8 cellular contexts compared by ENCODE assay signal in genomic region chr17:30378797-30379302, GRCh38. TPM values are rescaled to one million over a fixed set of nuclear protein-coding genes. Genes with fewer than 3 reads are reported as not detected.
DNase-seq lines count a peak whose midpoint lies in the region; ATAC-seq and TF ChIP-seq lines count a peak whose summit lies in the region.

Gene CPD, plus strand, starts transcription at chr17:30378927. Its CDS starts 54 bp downstream, at chr17:30378981.

- H3K9me3 Mint-ChIP-seq in activated B cell treated with CpG ODN at 0.5 μM for 24 hours, result no peaks in the 10 kb centered on the region
- H3K9me3 Mint-ChIP-seq in immature natural killer cell, result no peaks in the 10 kb centered on the region

- H3K36me3 Mint-ChIP-seq in activated B cell treated with CpG ODN at 0.5 μM for 24 hours (ENCODE audit: low read depth) (peaks cover 4% of the 10 kb centered on the region), immature natural killer cell (peaks cover 0 to 3% (median 0%) of the 10 kb centered on the region in 3 donors)

- DNase-seq in AG04450 (ENCODE audit: low read depth, low spot score), result peak; percentile 82
- peak; percentile 96 for DNase-seq in NCI-H345 (lab: John Stamatoyannopoulos, UW)
- DNase-seq in activated B cell treated with CpG ODN at 0.5 μM for 24 hours, result peak; percentile 97
- peak; percentile 95 to 97 for DNase-seq in cardiac fibroblast (ENCODE audit: low read depth in 2 of 2)
- peak; percentile 96 to 97 (median 96) for DNase-seq in immature natural killer cell
- peak; percentile 88 for DNase-seq in smooth muscle cell of the brain vasculature (ENCODE audit: low read depth, low spot score)

- H3K27ac Mint-ChIP-seq in activated B cell treated with CpG ODN at 0.5 μM for 24 hours (peak within 1 kb of the TSS; percentile 67), immature natural killer cell (peak within 1 kb of the TSS; percentile 94 to 100 (median 98))

- H3K4me1 Mint-ChIP-seq in activated B cell treated with CpG ODN at 0.5 μM for 24 hours (peaks cover 29% of the 10 kb centered on the region), immature natural killer cell (peaks cover 56 to 63% of the 10 kb centered on the region in 2 donors)

- no peaks in the 10 kb centered on the region for H3K9me3 ChIP-seq in AG04450 (ENCODE audit: control insufficient read depth, insufficient read depth, low read length)

- intact Hi-C loops in activated B cell treated with CpG ODN at 0.5 μM for 24 hours (cut with micrococcal nuclease), result loop anchor here (2.0 to 5.0 kb wide), 7 partner anchors 16 to 330 kb away; partner anchors contain the start of genes GOSR1 and NSRP1

- no peaks in the 10 kb centered on the region for H3K27me3 ChIP-seq in AG04450 (ENCODE audit: control insufficient read depth, insufficient read depth, low read length)

- H3K27me3 Mint-ChIP-seq in activated B cell treated with CpG ODN at 0.5 μM for 24 hours, result peaks cover 39% of the 10 kb centered on the region
- peaks cover 8 to 14% (median 14%) of the 10 kb centered on the region in 3 donors for H3K27me3 Mint-ChIP-seq in immature natural killer cell (ENCODE audit: low read depth in 3 of 3)

- TF ChIP-seq CTCF in AG04450 (IDR thresholded peaks at IDR 0.05; ENCODE audit: low read depth, low read length) (no peak), activated B cell treated with CpG ODN at 0.5 μM for 24 hours (IDR thresholded peaks at IDR 0.05) (no peak), cardiac fibroblast (IDR thresholded peaks at IDR 0.05; ENCODE audit: low read depth, low read length) (no peak)

- H3K4me3 Mint-ChIP-seq in activated B cell treated with CpG ODN at 0.5 μM for 24 hours (peak within 1 kb of the TSS; percentile 84), immature natural killer cell (peak within 1 kb of the TSS; percentile 91 to 99 (median 96))

- CTCF ChIA-PET in AG04450 (lab: Charles Lee) (interaction anchor here (2.3 kb wide), 1 partner anchor 99 kb away, joined by 12 read pairs; the partner anchor contains the start of gene GOSR1), activated B cell treated with CpG ODN at 0.5 μM for 24 hours (lab: Charles Lee) (no interaction called here)

- H3K4me3 ChIP-seq in AG04450 (ENCODE audit: low read depth, low read length) (peak within 1 kb of the TSS; percentile 79), cardiac fibroblast (replicated peaks in 1 of 2; ENCODE audit: low read depth in 2 of 2, low read length in 2 of 2) (peak within 1 kb of the TSS; percentile 78 to 87)

- H3K27ac ChIP-seq in AG04450 (ENCODE audit: low read depth, low read length), result peak within 1 kb of the TSS; percentile 69

- ATAC-seq in GM18907 (IDR thresholded peaks at IDR 0.05; ENCODE audit: unreplicated experiment) (peak; percentile 81), HG03175 (IDR thresholded peaks at IDR 0.05; ENCODE audit: unreplicated experiment) (peak; percentile 93), activated B cell treated with CpG ODN at 0.5 μM for 24 hours (ENCODE audit: low read depth) (peak; percentile 97)

- POLR2A ChIA-PET in AG04450 (lab: Yijun Ruan, JAX) (interaction anchor here (0.6 to 1.0 kb wide), 2 partner anchors 15 to 38 kb away, joined by 3 to 12 read pairs; no protein-coding TSS in a partner anchor), activated B cell treated with CpG ODN at 0.5 μM for 24 hours (lab: Charles Lee) (no interaction called here)

RNA-seq across cellular contexts. Expression of gene CPD, which starts in this region (rescaled TPM):
- 88.0 and 109 TPM in 2 replicates for polyA plus RNA-seq in AG04450 (2011; rRNA removed)
- polyA minus RNA-seq in AG04450 (2011; rRNA and poly(A)+ RNA removed), result 144 and 178 TPM in 2 replicates
- 8.2 and 8.6 TPM in 2 replicates for total RNA-seq in activated B cell treated with CpG ODN at 0.5 μM for 24 hours
- 10 to 100 TPM; 22.0 to 37.4 (median 24.8) TPM for polyA plus RNA-seq in immature natural killer cell

Comparison
In these comparisons a context has a peak if more than half of its experiments do, and no peak if none do; other contexts are left out.
1. Peak in every context shown above with its lines: DNase-seq, ATAC-seq, H3K4me3 ChIP-seq and H3K27ac ChIP-seq.